9 cellular contexts compared by ENCODE assay signal in genomic region chr2:235639387-235639786, GRCh38.
DNase-seq lines count a peak whose midpoint lies in the region; ATAC-seq and TF ChIP-seq lines count a peak whose summit lies in the region.
"Had no signal": no experiment of that assay in that cellular context is flagged by ENCODE, and none has a peak within 500 bp of the region (broad histone marks: within the 10 kb centered on the region; RNA-seq: fewer than 3 reads in every experiment).

No MANE protein-coding gene starts in this region.

- TF ChIP-seq POLR2A in uterus (IDR thresholded peaks at IDR 0.05): peak; percentile 54 to 58

- peaks cover 24% of the 10 kb centered on the region for H3K4me1 ChIP-seq in mesenchymal stem cell (ENCODE audit: control insufficient read depth, insufficient read depth, low read depth, low read length)
- H3K4me1 ChIP-seq in uterus: peaks cover 0 to 4% of the 10 kb centered on the region in 2 donors

- intact Hi-C loops in uterus (cut with DNase I; ENCODE audit: low total_unique reads): no loop called here

- no peak overlapping the region for H2AK5ac ChIP-seq in mesenchymal stem cell (ENCODE audit: low read length, severe bottlenecking)

- H4K91ac ChIP-seq in mesenchymal stem cell (ENCODE audit: low read length): no peak overlapping the region

- peak overlapping the region; percentile 19 for H2AFZ ChIP-seq in mesenchymal stem cell (ENCODE audit: low read depth, low read length)

- H3K27me3 ChIP-seq in mesenchymal stem cell (ENCODE audit: control insufficient read depth in 1 of 2, insufficient read depth in 1 of 2, low read length in 2 of 2) (no peaks in the 10 kb centered on the region), uterus (no peaks in the 10 kb centered on the region)

- peak overlapping the region; percentile 44 for H2BK15ac ChIP-seq in mesenchymal stem cell (ENCODE audit: low read depth, poor library complexity, severe bottlenecking)

- no peak overlapping the region for H2BK5ac ChIP-seq in mesenchymal stem cell (ENCODE audit: low read depth, low read length, poor library complexity, severe bottlenecking)

- no peak overlapping the region for H4K8ac ChIP-seq in mesenchymal stem cell (ENCODE audit: low read length)

- peak overlapping the region; percentile 87 for H3K9ac ChIP-seq in mesenchymal stem cell (ENCODE audit: low read length)

- peak overlapping the region; percentile 37 to 83 for H3K18ac ChIP-seq in mesenchymal stem cell (ENCODE audit: low read depth in 1 of 2, low read length in 2 of 2)

- no peaks in the 10 kb centered on the region for H3K9me3 ChIP-seq in mesenchymal stem cell (ENCODE audit: control insufficient read depth, low read length)
- no peaks in the 10 kb centered on the region for H3K9me3 ChIP-seq in uterus

- no peak overlapping the region for H2BK120ac ChIP-seq in mesenchymal stem cell (ENCODE audit: low read depth, low read length)

- H3K79me1 ChIP-seq in mesenchymal stem cell (replicated peaks; ENCODE audit: low read length, poor library complexity, severe bottlenecking): peaks cover 53% of the 10 kb centered on the region

- no peak overlapping the region for H3K4ac ChIP-seq in mesenchymal stem cell (ENCODE audit: low read depth in 1 of 2, low read length in 2 of 2)

- TF ChIP-seq CTCF in coronary artery (IDR thresholded peaks at IDR 0.05) (no peak), uterus (IDR thresholded peaks at IDR 0.05) (no peak)

- peak overlapping the region in 1 of 2 experiments; percentile 56 for H2BK12ac ChIP-seq in mesenchymal stem cell (ENCODE audit: low read length in 2 of 2)

- H3K4me3 ChIP-seq in coronary artery: peak overlapping the region; percentile 37
- peak overlapping the region in 1 of 2 experiments; percentile 17 for H3K4me3 ChIP-seq in mesenchymal stem cell (ENCODE audit: insufficient read depth in 1 of 2, low read depth in 1 of 2, low read length in 2 of 2)
- H3K4me3 ChIP-seq in uterus: no peak overlapping the region

- H3K36me3 ChIP-seq in mesenchymal stem cell (ENCODE audit: control insufficient read depth in 1 of 2, insufficient read depth in 2 of 2, low read depth in 1 of 2, low read length in 2 of 2): no peaks in the 10 kb centered on the region
- H3K36me3 ChIP-seq in uterus: no peaks in the 10 kb centered on the region

- no peak overlapping the region for H3K4me2 ChIP-seq in mesenchymal stem cell (ENCODE audit: low read length, poor library complexity, severe bottlenecking)

- H3K23ac ChIP-seq in mesenchymal stem cell (ENCODE audit: low read length in 2 of 2): no peak overlapping the region

- peak; percentile 22 to 71 for DNase-seq in NCI-H524 (lab: John Stamatoyannopoulos, UW)
- no peak for DNase-seq in NCI-H524 treated with DMSO at 0.1 percent for 48 hours (lab: John Stamatoyannopoulos, UW)
- peak; percentile 85 for DNase-seq in coronary artery (ENCODE audit: low spot score)
- DNase-seq in mesenchymal stem cell: peak; percentile 98
- peak; percentile 83 to 85 for DNase-seq in uterus
- no peak for DNase-seq in DMS153 (lab: John Stamatoyannopoulos, UW)
- no peak for DNase-seq in NOMO-1 treated with DMSO at 0.1 percent for 48 hours (lab: John Stamatoyannopoulos, UW; ENCODE audit: unreplicated experiment)
- DNase-seq: DND-41 had no signal

- H3K14ac ChIP-seq in mesenchymal stem cell (ENCODE audit: low read length in 2 of 2): no peak overlapping the region

- WGBS in mesenchymal stem cell: 45% methylated on average over 9 of the region's 10 CpGs

- peak overlapping the region; percentile 68 to 89 for H3K27ac ChIP-seq in coronary artery
- no peak overlapping the region for H3K27ac ChIP-seq in mesenchymal stem cell (ENCODE audit: low read length, poor library complexity, severe bottlenecking)
- peak overlapping the region; percentile 60 to 66 for H3K27ac ChIP-seq in uterus

- no peak for ATAC-seq in HG02588 (IDR thresholded peaks at IDR 0.05; ENCODE audit: unreplicated experiment)

Comparison
In these comparisons a context has a peak if more than half of its experiments do, and no peak if none do; other contexts are left out.
1. DNase-seq: peak in NCI-H524 (2 of 2), coronary artery (single experiment), mesenchymal stem cell (single experiment) and uterus (2 of 2); none in NCI-H524 treated with DMSO at 0.1 percent for 48 hours (single experiment), DMS153 (single experiment) and NOMO-1 treated with DMSO at 0.1 percent for 48 hours (single experiment).